Comparison of ENCODE assay signal across 9 cellular contexts in genomic region chr20:53657289-53657678, GRCh38.
A peak's percentile ranks its signal among the peaks of the same experiment; 100 is the strongest.
DNase-seq lines count a peak whose midpoint lies in the region; ATAC-seq and TF ChIP-seq lines count a peak whose summit lies in the region.
"Had no signal": no experiment of that assay in that cellular context is flagged by ENCODE, and none has a peak within 500 bp of the region (broad histone marks: within the 10 kb centered on the region; RNA-seq: fewer than 3 reads in every experiment).

No MANE protein-coding gene starts in this region.

- H3K27me3 ChIP-seq in PC-9 (ENCODE audit: insufficient read depth, low read depth) (no peaks in the 10 kb centered on the region), fibroblast of lung (ENCODE audit: control insufficient read depth, insufficient read depth, low read length) (no peaks in the 10 kb centered on the region), subcutaneous abdominal adipose tissue (ENCODE audit: control insufficient read depth in 5 of 5, insufficient read depth in 4 of 5, low read length in 5 of 5) (no peaks in the 10 kb centered on the region)

- no peak overlapping the region for H3K4me3 ChIP-seq in PC-9
- no peak overlapping the region for H3K4me3 ChIP-seq in fibroblast of lung (replicated peaks in 1 of 4; ENCODE audit: control extremely low read depth in 1 of 4, insufficient read depth in 1 of 4, low read depth in 3 of 4, low read length in 4 of 4)
- no peak overlapping the region for H3K4me3 ChIP-seq in subcutaneous abdominal adipose tissue (ENCODE audit: low read depth in 1 of 5, low read length in 5 of 5)

- peaks cover 58% of the 10 kb centered on the region for H3K4me1 ChIP-seq in PC-9 (replicated peaks; ENCODE audit: insufficient read depth)
- H3K4me1 ChIP-seq in fibroblast of lung (ENCODE audit: control insufficient read depth, extremely low read depth, insufficient read depth, low read length): peaks cover 29% of the 10 kb centered on the region
- H3K4me1 ChIP-seq in subcutaneous abdominal adipose tissue (ENCODE audit: control insufficient read depth in 5 of 5, insufficient read depth in 5 of 5, low read length in 5 of 5): peaks cover 0 to 59% (median 38%) of the 10 kb centered on the region in 5 donors

- no TSS peak for BruUV-seq in PC-9 (replicated peaks; lab: Mats Ljungman, UMichigan)

- ATAC-seq in HG03139 (IDR thresholded peaks at IDR 0.05; ENCODE audit: unreplicated experiment) (no peak), HG03025 (IDR thresholded peaks at IDR 0.05; ENCODE audit: low FRiP score, unreplicated experiment) (no peak)

- peak overlapping the region; percentile 84 for H3K27ac ChIP-seq in PC-9
- H3K27ac ChIP-seq in fibroblast of lung (ENCODE audit: insufficient read depth, low read length): peak overlapping the region; percentile 23
- H3K27ac ChIP-seq in subcutaneous abdominal adipose tissue (ENCODE audit: low read depth, low read length): peak overlapping the region; percentile 62

- H4K20me1 ChIP-seq in PC-9 (ENCODE audit: insufficient read depth) (no peaks in the 10 kb centered on the region), fibroblast of lung (ENCODE audit: control insufficient read depth, extremely low read depth, insufficient read depth, low read length) (no peaks in the 10 kb centered on the region)

- no peaks in the 10 kb centered on the region for H3K79me2 ChIP-seq in PC-9 (ENCODE audit: low read depth)
- H3K79me2 ChIP-seq in fibroblast of lung (ENCODE audit: control insufficient read depth, insufficient read depth, low read length): no peaks in the 10 kb centered on the region

- H3K27ac Mint-ChIP-seq in activated T-cell treated with anti-CD3 and anti-CD28 coated beads, Interleukin-2, amount 50 U/mL, for 24 hours: peak overlapping the region; percentile 82

- TF ChIP-seq CTCF in PC-9 (conservative IDR thresholded peaks at IDR 0.05) (no peak), fibroblast of lung (conservative IDR thresholded peaks at IDR 0.05 in 1 of 2, IDR thresholded peaks at IDR 0.05 in 1 of 2; ENCODE audit: low read depth in 1 of 2, low read length in 2 of 2) (no peak)

- intact Hi-C loops in PC-9 (cut with micrococcal nuclease; ENCODE audit: unreplicated experiment): loop anchor here (5.0 kb wide), 1 partner anchor 60 kb away; no protein-coding TSS in a partner anchor

- POLR2A ChIA-PET in PC-9 (lab: Charles Lee; ENCODE audit: unreplicated experiment): no interaction called here

- no peak overlapping the region for H3K9ac ChIP-seq in fibroblast of lung (ENCODE audit: insufficient read depth, low read length)
- H3K9ac ChIP-seq in subcutaneous abdominal adipose tissue (ENCODE audit: low read length in 5 of 5): peak overlapping the region in 1 of 5 donors; percentile 52

- no peaks in the 10 kb centered on the region for H3K9me2 ChIP-seq in PC-9 (ENCODE audit: insufficient read depth)

- H3K4me2 ChIP-seq in PC-9 (peak overlapping the region; percentile 74), fibroblast of lung (ENCODE audit: extremely low read depth, insufficient read depth, low read length) (peak overlapping the region; percentile 17)

- no peaks in the 10 kb centered on the region for H3K27me3 Mint-ChIP-seq in activated T-cell treated with anti-CD3 and anti-CD28 coated beads, Interleukin-2, amount 50 U/mL, for 24 hours

- H3K9me3 Mint-ChIP-seq in activated T-cell treated with anti-CD3 and anti-CD28 coated beads, Interleukin-2, amount 50 U/mL, for 24 hours: no peaks in the 10 kb centered on the region

- DNase-seq in activated T-cell treated with anti-CD3 and anti-CD28 coated beads, Interleukin-2, amount 50 U/mL, for 24 hours: no peak
- DNase-seq in activated T-cell treated with anti-CD3 and anti-CD28 coated beads, Interleukin-2, amount 50 U/mL, for 48 hours: no peak
- DNase-seq in PC-9 (no peak), fibroblast of lung (ENCODE audit: low read depth in 2 of 2) (no peak)
- no peak for DNase-seq in stimulated activated CD4-positive, alpha-beta T cell treated with anti-CD3 and anti-CD28 coated beads, Interleukin-15, amount 100 ng/mL, for 24 hours
- DNase-seq: NCI-H1092 treated with DMSO at 0.1 percent for 48 hours had no signal

- peaks cover 76% of the 10 kb centered on the region for H3K4me1 Mint-ChIP-seq in activated T-cell treated with anti-CD3 and anti-CD28 coated beads, Interleukin-2, amount 50 U/mL, for 24 hours (ENCODE audit: low read depth)

- H3K36me3 ChIP-seq in PC-9 (ENCODE audit: low read depth): no peaks in the 10 kb centered on the region
- no peaks in the 10 kb centered on the region for H3K36me3 ChIP-seq in fibroblast of lung (ENCODE audit: control insufficient read depth, insufficient read depth, low read length)
- no peaks in the 10 kb centered on the region for H3K36me3 ChIP-seq in subcutaneous abdominal adipose tissue (ENCODE audit: control insufficient read depth in 5 of 5, insufficient read depth in 5 of 5, low read length in 5 of 5)

- no peaks in the 10 kb centered on the region for H3K36me3 Mint-ChIP-seq in activated T-cell treated with anti-CD3 and anti-CD28 coated beads, Interleukin-2, amount 50 U/mL, for 24 hours (ENCODE audit: low read depth)

- H2AFZ ChIP-seq in PC-9 (peak overlapping the region; percentile 46; the same call in 1 of the 2 replicates), fibroblast of lung (ENCODE audit: low read length) (no peak overlapping the region)

- peak overlapping the region; percentile 28 for H3K4me3 Mint-ChIP-seq in activated T-cell treated with anti-CD3 and anti-CD28 coated beads, Interleukin-2, amount 50 U/mL, for 24 hours

- CTCF ChIA-PET in PC-9 (lab: Charles Lee): no interaction called here

- H3F3A ChIP-seq in PC-9 (ENCODE audit: insufficient read depth, low read depth): peaks cover 33% of the 10 kb centered on the region

- H3K9me3 ChIP-seq in PC-9 (ENCODE audit: insufficient read depth, low read depth): no peaks in the 10 kb centered on the region
- no peaks in the 10 kb centered on the region for H3K9me3 ChIP-seq in fibroblast of lung (ENCODE audit: control insufficient read depth, insufficient read depth, low read depth, low read length)
- no peaks in the 10 kb centered on the region for H3K9me3 ChIP-seq in subcutaneous abdominal adipose tissue (ENCODE audit: control insufficient read depth in 5 of 5, low read length in 5 of 5)

Comparison
In these comparisons a context has a peak if more than half of its experiments do, and no peak if none do; other contexts are left out.
1. H3K27ac ChIP-seq: peak in every context shown above with its lines; median percentile 84 in PC-9; 62 in subcutaneous abdominal adipose tissue; 23 in fibroblast of lung.